Comparison of ENCODE assay signal across 9 cellular contexts in genomic region chr11:113730887-113731726, GRCh38. TPM values are rescaled to one million over a fixed set of nuclear protein-coding genes. Genes with fewer than 3 reads are reported as not detected.
DNase-seq lines count a peak whose midpoint lies in the region; ATAC-seq, FAIRE-seq and TF ChIP-seq lines count a peak whose summit lies in the region.
"Had no signal": no experiment of that assay in that cellular context is flagged by ENCODE, and none has a peak within 500 bp of the region (broad histone marks: within the 10 kb centered on the region; RNA-seq: fewer than 3 reads in every experiment).

No MANE protein-coding gene starts in this region.

- H3K36me3 ChIP-seq in MG63 = peaks cover 15% of the 10 kb centered on the region
- no peaks in the 10 kb centered on the region for H3K36me3 ChIP-seq in prostate gland

- DNase-seq in DMS53 treated with DMSO at 0.1 percent for 48 hours (lab: John Stamatoyannopoulos, UW; ENCODE audit: unreplicated experiment) = peak; percentile 26
- DNase-seq in MG63 = peak; percentile 42
- DNase-seq in SW480 (ENCODE audit: low spot score) = peak; percentile 58
- DNase-seq in frontal cortex (ENCODE audit: low spot score in 2 of 2) = peak; percentile 28 to 31
- DNase-seq in prostate gland (ENCODE audit: low spot score) = peak; percentile 45
- no peak for DNase-seq in NCI-H1694 treated with DMSO at 0.1 percent for 48 hours (lab: John Stamatoyannopoulos, UW)

- H3K4me3 ChIP-seq in MG63 (no peak overlapping the region), prostate gland (no peak overlapping the region)

- no peak overlapping the region for H3K27ac ChIP-seq in prostate gland

- no peak for TF ChIP-seq POLR2A in prostate gland (IDR thresholded peaks at IDR 0.05)

- TF ChIP-seq CTCF in prostate gland (IDR thresholded peaks at IDR 0.05) = peak; percentile 12 to 68 (median 56)

- no peak for FAIRE-seq in frontal cortex (lab: Jason Lieb, UNC)

- no peaks in the 10 kb centered on the region for H3K4me1 ChIP-seq in prostate gland (replicated peaks)

- H3K27me3 ChIP-seq in MG63 = no peaks in the 10 kb centered on the region
- H3K27me3 ChIP-seq in prostate gland (replicated peaks; ENCODE audit: insufficient read depth) = no peaks in the 10 kb centered on the region

- ATAC-seq in HG02884 (IDR thresholded peaks at IDR 0.05; ENCODE audit: unreplicated experiment) = no peak
- no peak for ATAC-seq in GM18498 (IDR thresholded peaks at IDR 0.05; ENCODE audit: unreplicated experiment)

- 30% methylated on average over 4 of the region's 4 CpGs for WGBS in prostate gland

- H3K9me3 ChIP-seq in MG63 = no peaks in the 10 kb centered on the region
- no peaks in the 10 kb centered on the region for H3K9me3 ChIP-seq in prostate gland

- intact Hi-C loops in prostate gland (cut with DNase I) = loop anchor here (2.0 to 5.0 kb wide), 2 partner anchors 199 to 426 kb away; no protein-coding TSS in a partner anchor

RNA-seq across cellular contexts. Expression of gene TMPRSS5, which starts 25.0 kb away (rescaled TPM):
- not detected in 2 replicates for total RNA-seq in MG63 (2014; rRNA removed; shearing (Covaris generic); ENCODE audit: low replicate concordance)
- total RNA-seq in frontal cortex (0.41 TPM), prostate gland (1 to 10 TPM; 1.5 to 2.1 TPM)

RNA-seq across cellular contexts. Expression of gene ZW10, which starts 42.4 kb away (rescaled TPM):
- 22.2 and 23.4 TPM in 2 replicates for total RNA-seq in MG63 (2014; rRNA removed; shearing (Covaris generic); ENCODE audit: low replicate concordance)
- total RNA-seq in frontal cortex (12.6 TPM), prostate gland (10 to 100 TPM; 10.2 to 11.6 TPM)

RNA-seq across cellular contexts. Expression of gene CLDN25, which starts 48.5 kb away (rescaled TPM):
- not detected in 2 replicates for total RNA-seq in MG63 (2014; rRNA removed; shearing (Covaris generic); ENCODE audit: low replicate concordance)
- total RNA-seq in frontal cortex (not detected), prostate gland (not detected)
- total RNA-seq: mesothelial cell of epicardium had no signal
